Comparison of ENCODE assay signal across 29 cellular contexts in the genomic region with DNA sequence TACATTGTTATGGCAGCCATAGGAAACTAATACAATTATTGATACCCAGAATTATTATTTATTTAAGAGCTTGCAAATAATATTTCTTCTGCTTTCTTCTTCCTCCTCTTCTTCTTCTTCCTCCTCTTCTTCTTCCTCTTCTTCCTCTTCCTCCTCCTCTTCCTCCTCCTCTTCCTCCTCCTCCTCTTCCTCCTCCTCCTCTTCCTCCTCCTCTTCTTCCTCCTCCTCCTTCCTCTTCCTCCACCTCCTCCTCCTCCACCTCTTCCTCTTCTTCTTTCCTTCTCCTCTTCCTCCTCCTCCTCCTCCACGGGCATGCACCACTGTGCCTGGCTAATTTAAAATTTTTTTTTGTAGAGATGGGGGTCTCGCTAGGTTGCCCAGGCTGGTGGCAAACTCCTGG.
"Had no signal": no experiment of that assay in that cellular context is flagged by ENCODE, and none has a peak within 500 bp of the region (broad histone marks: within the 10 kb centered on the region; RNA-seq: fewer than 3 reads in every experiment).

No MANE protein-coding gene starts in this region.

- H3K9ac ChIP-seq: neural progenitor cell had no signal

- H3K4me1 Mint-ChIP-seq: naive thymus-derived CD4-positive, alpha-beta T cell; stimulated activated naive CD8-positive, alpha-beta T cell treated with anti-CD3 and anti-CD28 coated beads, Interleukin-15, amount 100 ng/mL, for 72 hours had no signal

- H3K36me3 ChIP-seq: colonic mucosa, esophagus squamous epithelium, neural progenitor cell, prostate gland, right atrium auricular region, suprapubic skin, transverse colon, upper lobe of right lung, uterus had no signal

- H3K27ac Mint-ChIP-seq: dendritic cell treated with granulocyte-macrophage colony-stimulating factor and Interleukin-4, amounts not matched to agents 40 ng/mL and 50 ng/mL, for 4 days; naive thymus-derived CD4-positive, alpha-beta T cell; neural progenitor cell; stimulated activated naive CD8-positive, alpha-beta T cell treated with anti-CD3 and anti-CD28 coated beads, Interleukin-15, amount 100 ng/mL, for 72 hours had no signal

- H3K27me3 ChIP-seq: colonic mucosa, esophagus squamous epithelium, neural progenitor cell, right atrium auricular region, suprapubic skin, transverse colon, upper lobe of right lung, uterus had no signal

- DNase-seq: colonic mucosa; effector CD8-positive, alpha-beta T cell; erythroblast; esophagus squamous epithelium; head of caudate nucleus; mesendoderm; midbrain; naive thymus-derived CD4-positive, alpha-beta T cell; stimulated activated CD4-positive, alpha-beta T cell treated with anti-CD3 and anti-CD28 coated beads, Interleukin-12 subunit alpha, Interleukin-12 subunit beta, amount 100 ng/mL, for 4 hours; stimulated activated CD4-positive, alpha-beta T cell treated with anti-CD3 and anti-CD28 coated beads, Interleukin-1b, Interleukin-23, amount 100 ng/mL, for 48 hours; stimulated activated CD4-positive, alpha-beta T cell treated with anti-CD3 and anti-CD28 coated beads, Interleukin-4, amount 100 ng/mL, for 1 hour; stimulated activated CD8-positive, alpha-beta memory T cell treated with anti-CD3 and anti-CD28 coated beads, Interleukin-4, amount 100 ng/mL, for 48 hours; stimulated activated naive CD4-positive, alpha-beta T cell; stimulated activated naive CD8-positive, alpha-beta T cell treated with anti-CD3 and anti-CD28 coated beads, Interleukin-15, amount 100 ng/mL, for 72 hours; transverse colon; upper lobe of right lung; uterus had no signal

- ATAC-seq: left lobe of liver; naive thymus-derived CD4-positive, alpha-beta T cell; sciatic nerve; stimulated activated naive CD8-positive, alpha-beta T cell treated with anti-CD3 and anti-CD28 coated beads, Interleukin-15, amount 100 ng/mL, for 72 hours; upper lobe of right lung had no signal

- FAIRE-seq: endothelial cell of umbilical vein, frontal cortex had no signal

- H3K27me3 Mint-ChIP-seq: stimulated activated naive CD8-positive, alpha-beta T cell treated with anti-CD3 and anti-CD28 coated beads, Interleukin-15, amount 100 ng/mL, for 72 hours had no signal

- H3K4me3 Mint-ChIP-seq: dendritic cell treated with granulocyte-macrophage colony-stimulating factor and Interleukin-4, amounts not matched to agents 40 ng/mL and 50 ng/mL, for 4 days; naive thymus-derived CD4-positive, alpha-beta T cell; nephron; neural progenitor cell; stimulated activated naive CD8-positive, alpha-beta T cell treated with anti-CD3 and anti-CD28 coated beads, Interleukin-15, amount 100 ng/mL, for 72 hours had no signal

- H3K4me2 ChIP-seq: neural progenitor cell, smooth muscle cell had no signal

- H2AFZ ChIP-seq: neural progenitor cell had no signal

- H3K9me3 Mint-ChIP-seq: dendritic cell treated with granulocyte-macrophage colony-stimulating factor and Interleukin-4, amounts not matched to agents 40 ng/mL and 50 ng/mL, for 4 days; nephron; neural progenitor cell had no signal

- H3K27ac ChIP-seq: colonic mucosa, esophagus squamous epithelium, neural progenitor cell, prostate gland, right atrium auricular region, suprapubic skin, transverse colon, upper lobe of right lung, uterus had no signal

- H3K36me3 Mint-ChIP-seq: neural progenitor cell had no signal

- H3K4me1 ChIP-seq: colonic mucosa, prostate gland, transverse colon, upper lobe of right lung, uterus had no signal

- H3K4me3 ChIP-seq: colonic mucosa, esophagus squamous epithelium, lung, neural progenitor cell, prostate gland, right atrium auricular region, smooth muscle cell, suprapubic skin, transverse colon, upper lobe of right lung, uterus had no signal

- H3K9me3 ChIP-seq: colonic mucosa, esophagus squamous epithelium, prostate gland, right atrium auricular region, suprapubic skin, transverse colon, upper lobe of right lung, uterus had no signal
